ENCODE assay signal across 16 cellular contexts in genomic region chr5:140588311-140589070, GRCh38. TPM values are rescaled to one million over a fixed set of nuclear protein-coding genes. Genes with fewer than 3 reads are reported as not detected.
DNase-seq lines count a peak whose midpoint lies in the region; ATAC-seq and TF ChIP-seq lines count a peak whose summit lies in the region.
"Had no signal": no experiment of that assay in that cellular context is flagged by ENCODE, and none has a peak within 500 bp of the region (broad histone marks: within the 10 kb centered on the region; RNA-seq: fewer than 3 reads in every experiment).

No MANE protein-coding gene starts in this region.

- peaks cover 0 to 8% (median 0%) of the 10 kb centered on the region in 7 donors for H3K9me3 Mint-ChIP-seq in CD14-positive monocyte
- peaks cover under 1% of the 10 kb centered on the region for H3K9me3 Mint-ChIP-seq in activated naive CD4-positive, alpha-beta T cell treated with anti-CD3 and anti-CD28 coated beads for 36 hours
- H3K9me3 Mint-ChIP-seq: activated CD4-positive, alpha-beta T cell treated with anti-CD3 and anti-CD28 coated beads, Interleukin-2, amount 10 ng/mL, durations not matched to agents 7 days and 5 days; T-helper 2 cell treated with Interferon-gamma antibody and Interleukin-4, amounts not matched to agents 5 μg/mL and 100 μg/mL, for 36 hours had no signal

- ATAC-seq in Right ventricle myocardium superior (ENCODE audit: poor library complexity) (peak; percentile 73), gastrocnemius medialis (peak; percentile 46 to 87)

- H3K4me3 ChIP-seq in gastrocnemius medialis = no peak overlapping the region

- peaks cover 0 to 2% (median under 1%) of the 10 kb centered on the region in 3 donors for H3K27me3 Mint-ChIP-seq in CD14-positive monocyte (ENCODE audit: low read depth in 3 of 3)
- H3K27me3 Mint-ChIP-seq in activated naive CD4-positive, alpha-beta T cell treated with anti-CD3 and anti-CD28 coated beads for 36 hours (ENCODE audit: low read depth) = no peaks in the 10 kb centered on the region

- H3K9me3 ChIP-seq in gastrocnemius medialis = no peaks in the 10 kb centered on the region

- CTCF ChIA-PET in activated naive CD4-positive, alpha-beta T cell treated with anti-CD3 and anti-CD28 coated beads for 36 hours (lab: Charles Lee) = no interaction called here

- no peak for TF ChIP-seq CTCF in CD14-positive monocyte (IDR thresholded peaks at IDR 0.05)
- TF ChIP-seq CTCF in gastrocnemius medialis (IDR thresholded peaks at IDR 0.05 in 4 of 5, conservative IDR thresholded peaks at IDR 0.05 in 1 of 5) = no peak

- DNase-seq in CD14-positive monocyte (ENCODE audit: low spot score) (no peak), amniotic epithelial cell (ENCODE audit: low read depth) (peak; percentile 35), Right ventricle myocardium superior (no peak), gastrocnemius medialis (no peak), UCSD-AML1 (lab: John Stamatoyannopoulos, UW; ENCODE audit: unreplicated experiment) (no peak), DMS79 treated with DMSO at 0.1 percent for 48 hours (lab: John Stamatoyannopoulos, UW) (no peak), cerebellar cortex (ENCODE audit: low spot score) (no peak)
- DNase-seq in activated naive CD4-positive, alpha-beta T cell treated with anti-CD3 and anti-CD28 coated beads for 36 hours = no peak
- DNase-seq: activated CD4-positive, alpha-beta T cell treated with anti-CD3 and anti-CD28 coated beads, Interleukin-2, amount 10 ng/mL, durations not matched to agents 7 days and 5 days; AML-193; DMS153; mesendoderm; NCI-H1436 treated with DMSO at 0.1 percent for 48 hours; occipital lobe; trophoblast cell had no signal

- peaks cover 8 to 13% of the 10 kb centered on the region in 2 donors for H3K4me1 ChIP-seq in gastrocnemius medialis

- H3K36me3 ChIP-seq in gastrocnemius medialis = no peaks in the 10 kb centered on the region

- no peak for TF ChIP-seq POLR2A in gastrocnemius medialis (IDR thresholded peaks at IDR 0.05)

- peaks cover 61% of the 10 kb centered on the region for H3K4me1 Mint-ChIP-seq in CD14-positive monocyte
- H3K4me1 Mint-ChIP-seq in activated naive CD4-positive, alpha-beta T cell treated with anti-CD3 and anti-CD28 coated beads for 36 hours (ENCODE audit: low read depth) = no peaks in the 10 kb centered on the region

- peaks cover 19 to 47% of the 10 kb centered on the region in 2 donors for H3K36me3 Mint-ChIP-seq in CD14-positive monocyte
- no peaks in the 10 kb centered on the region for H3K36me3 Mint-ChIP-seq in activated naive CD4-positive, alpha-beta T cell treated with anti-CD3 and anti-CD28 coated beads for 36 hours (ENCODE audit: low read depth)

- H3K27ac Mint-ChIP-seq in CD14-positive monocyte = peak overlapping the region; percentile 89 to 96 (median 93)
- H3K27ac Mint-ChIP-seq in activated naive CD4-positive, alpha-beta T cell treated with anti-CD3 and anti-CD28 coated beads for 36 hours = no peak overlapping the region
- H3K27ac Mint-ChIP-seq: activated CD4-positive, alpha-beta T cell treated with anti-CD3 and anti-CD28 coated beads, Interleukin-2, amount 10 ng/mL, durations not matched to agents 7 days and 5 days; T-helper 2 cell treated with Interferon-gamma antibody and Interleukin-4, amounts not matched to agents 5 μg/mL and 100 μg/mL, for 36 hours had no signal

- in situ Hi-C loops in gastrocnemius medialis (cut with MboI; ENCODE audit: low sequenced_read_pairs in 4 of 4) = loop anchor here in 1 of 4 donors (10.0 kb wide), 1 partner anchor 46 kb away; the partner anchor contains the start of genes CD14 and TMCO6

- intact Hi-C loops in CD14-positive monocyte (cut with micrococcal nuclease) = no loop called here
- intact Hi-C loops in Right ventricle myocardium superior (cut with DNase I) = no loop called here
- intact Hi-C loops in gastrocnemius medialis (cut with DNase I; ENCODE audit: low total_unique reads) = no loop called here
- intact Hi-C loops in activated naive CD4-positive, alpha-beta T cell treated with anti-CD3 and anti-CD28 coated beads for 36 hours (cut with micrococcal nuclease) = no loop called here

- H3K27ac ChIP-seq in gastrocnemius medialis = peak overlapping the region in 2 of 4 donors; percentile 0 to 33

- peak overlapping the region in 1 of 2 donors; percentile 73 for H3K4me3 Mint-ChIP-seq in CD14-positive monocyte
- no peak overlapping the region for H3K4me3 Mint-ChIP-seq in activated naive CD4-positive, alpha-beta T cell treated with anti-CD3 and anti-CD28 coated beads for 36 hours
- H3K4me3 Mint-ChIP-seq: activated CD4-positive, alpha-beta T cell treated with anti-CD3 and anti-CD28 coated beads, Interleukin-2, amount 10 ng/mL, durations not matched to agents 7 days and 5 days; T-helper 2 cell treated with Interferon-gamma antibody and Interleukin-4, amounts not matched to agents 5 μg/mL and 100 μg/mL, for 36 hours had no signal

- H3K27me3 ChIP-seq in gastrocnemius medialis = no peaks in the 10 kb centered on the region

RNA-seq across cellular contexts. Expression of gene SLC35A4, which starts 23.9 kb away (rescaled TPM):
- polyA plus RNA-seq in CD14-positive monocyte = 10 to 100 TPM; 44.0 to 67.1 TPM
- total RNA-seq in Right ventricle myocardium superior (81.4 TPM), gastrocnemius medialis (100 to 1,000 TPM in 2 of 4 donors, 10 to 100 TPM in 2; 71.7 to 152 (median 114) TPM)
- 10 to 100 TPM; 57.1 to 60.1 TPM for total RNA-seq in activated naive CD4-positive, alpha-beta T cell treated with anti-CD3 and anti-CD28 coated beads for 36 hours

RNA-seq across cellular contexts. Expression of gene APBB3, which starts 24.1 kb away (rescaled TPM):
- 1 to 10 TPM; 4.9 to 7.4 TPM for polyA plus RNA-seq in CD14-positive monocyte
- total RNA-seq in Right ventricle myocardium superior (10.2 TPM), gastrocnemius medialis (10 to 100 TPM in 2 of 4 donors, 1 to 10 TPM in 2; 4.1 to 12.5 (median 9.0) TPM)
- 10 to 100 TPM; 15.4 to 16.5 TPM for total RNA-seq in activated naive CD4-positive, alpha-beta T cell treated with anti-CD3 and anti-CD28 coated beads for 36 hours

RNA-seq across cellular contexts. Expression of gene SRA1, which starts 31.2 kb away (rescaled TPM):
- polyA plus RNA-seq in CD14-positive monocyte = 10 to 100 TPM; 72.4 to 80.8 TPM
- total RNA-seq in Right ventricle myocardium superior = 23.1 TPM
- 10 to 100 TPM; 34.1 to 67.3 (median 40.6) TPM for total RNA-seq in gastrocnemius medialis
- total RNA-seq in activated naive CD4-positive, alpha-beta T cell treated with anti-CD3 and anti-CD28 coated beads for 36 hours = 10 to 100 TPM; 38.0 to 39.6 TPM

RNA-seq across cellular contexts. Expression of gene EIF4EBP3, which starts 41.0 kb away (rescaled TPM):
- 10 to 100 TPM; 41.9 to 46.0 TPM for polyA plus RNA-seq in CD14-positive monocyte
- total RNA-seq in Right ventricle myocardium superior (12.0 TPM), gastrocnemius medialis (100 to 1,000 TPM in 1 of 4 donors, 10 to 100 TPM in 3; 38.6 to 118 (median 51.8) TPM)
- total RNA-seq in activated naive CD4-positive, alpha-beta T cell treated with anti-CD3 and anti-CD28 coated beads for 36 hours = 10 to 100 TPM; 27.2 to 28.5 TPM
- total RNA-seq: occipital lobe had no signal

RNA-seq across cellular contexts. Expression of gene CD14, which starts 44.5 kb away (rescaled TPM):
- 1,000 to 10,000 TPM; 2,434 to 3,095 TPM for polyA plus RNA-seq in CD14-positive monocyte
- total RNA-seq in Right ventricle myocardium superior = 37.7 TPM
- 10 to 100 TPM; 12.2 to 22.9 (median 16.1) TPM for total RNA-seq in gastrocnemius medialis
- under 1 TPM; 0.14 to 0.20 TPM for total RNA-seq in activated naive CD4-positive, alpha-beta T cell treated with anti-CD3 and anti-CD28 coated beads for 36 hours
